Comparison of ENCODE assay signal across 9 cellular contexts in the genomic region with DNA sequence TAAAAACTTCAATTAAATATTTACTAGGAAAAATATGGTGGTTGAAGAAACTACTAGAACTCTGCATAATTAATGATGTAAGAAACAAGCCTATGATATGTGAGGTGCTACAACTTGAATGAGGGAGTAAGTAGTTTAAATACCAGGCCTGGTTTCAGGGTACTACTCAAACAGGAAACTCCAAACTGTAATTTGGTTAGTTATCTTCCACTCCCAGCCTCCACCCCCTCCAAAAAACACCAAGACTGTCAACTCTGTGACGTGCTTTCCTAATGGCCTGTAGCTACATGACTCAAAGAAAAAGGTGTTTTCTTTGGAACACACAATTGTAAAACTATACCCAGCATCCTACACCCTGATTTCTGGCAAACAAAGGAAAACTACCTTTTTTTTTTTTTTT. TPM values are rescaled to one million over a fixed set of nuclear protein-coding genes. Genes with fewer than 3 reads are reported as not detected.
DNase-seq lines count a peak whose midpoint lies in the region; ATAC-seq and TF ChIP-seq lines count a peak whose summit lies in the region.
"Had no signal": no experiment of that assay in that cellular context is flagged by ENCODE, and none has a peak within 500 bp of the region (broad histone marks: within the 10 kb centered on the region; RNA-seq: fewer than 3 reads in every experiment).

No MANE protein-coding gene starts in this region.

- H3K9me3 ChIP-seq in CD4-positive, alpha-beta memory T cell (ENCODE audit: control insufficient read depth in 1 of 2, low read length in 2 of 2): no peaks in the 10 kb centered on the region
- H3K9me3 ChIP-seq in effector memory CD4-positive, alpha-beta T cell (ENCODE audit: control insufficient read depth, low read length): no peaks in the 10 kb centered on the region
- H3K9me3 ChIP-seq: HAP-1 had no signal

- peak overlapping the region in 6 of 7 donors; percentile 1 to 83 (median 36) for H3K27ac Mint-ChIP-seq in CD4-positive, alpha-beta memory T cell
- peak overlapping the region; percentile 78 for H3K27ac Mint-ChIP-seq in activated CD8-positive, alpha-beta T cell treated with anti-CD3 and anti-CD28 coated beads for 36 hours

- peaks cover 13 to 21% (median 15%) of the 10 kb centered on the region in 4 donors for H3K4me1 Mint-ChIP-seq in CD4-positive, alpha-beta memory T cell
- peaks cover 20% of the 10 kb centered on the region for H3K4me1 Mint-ChIP-seq in activated CD8-positive, alpha-beta T cell treated with anti-CD3 and anti-CD28 coated beads for 36 hours (ENCODE audit: low read depth)

- no peaks in the 10 kb centered on the region for H3K36me3 ChIP-seq in CD4-positive, alpha-beta memory T cell (ENCODE audit: insufficient read depth, low read length)
- H3K36me3 ChIP-seq in effector memory CD4-positive, alpha-beta T cell (ENCODE audit: control insufficient read depth, insufficient read depth, low read length): no peaks in the 10 kb centered on the region
- H3K36me3 ChIP-seq: HAP-1 had no signal

- TF ChIP-seq CTCF in activated CD8-positive, alpha-beta T cell treated with anti-CD3 and anti-CD28 coated beads for 36 hours (IDR thresholded peaks at IDR 0.05): no peak
- no peak for TF ChIP-seq CTCF in foreskin keratinocyte (conservative IDR thresholded peaks at IDR 0.05)

- peak overlapping the region in 2 of 8 donors; percentile 42 to 55 for H3K4me3 Mint-ChIP-seq in CD4-positive, alpha-beta memory T cell
- H3K4me3 Mint-ChIP-seq in activated CD8-positive, alpha-beta T cell treated with anti-CD3 and anti-CD28 coated beads for 36 hours: no peak overlapping the region

- POLR2A ChIA-PET in CD4-positive, alpha-beta memory T cell (lab: Charles Lee; ENCODE audit: partially characterized antibody): interaction anchor here (1.2 kb wide), 1 partner anchor 55 kb away, joined by 5 read pairs; a partner anchor contains a TSS
- POLR2A ChIA-PET in activated CD8-positive, alpha-beta T cell treated with anti-CD3 and anti-CD28 coated beads for 36 hours (lab: Charles Lee): interaction anchor here (1.8 kb wide), 1 partner anchor 60 kb away, joined by 8 read pairs; no protein-coding TSS in a partner anchor

- H3K4me1 ChIP-seq in CD4-positive, alpha-beta memory T cell (ENCODE audit: insufficient read depth, low read length): peaks cover 19% of the 10 kb centered on the region
- H3K4me1 ChIP-seq in foreskin keratinocyte: peaks cover 10% of the 10 kb centered on the region
- H3K4me1 ChIP-seq in effector memory CD4-positive, alpha-beta T cell (ENCODE audit: control insufficient read depth, insufficient read depth, low read length, poor library complexity, severe bottlenecking): no peaks in the 10 kb centered on the region
- H3K4me1 ChIP-seq: HAP-1 had no signal

- H3K27me3 Mint-ChIP-seq in CD4-positive, alpha-beta memory T cell: no peaks in the 10 kb centered on the region
- no peaks in the 10 kb centered on the region for H3K27me3 Mint-ChIP-seq in activated CD8-positive, alpha-beta T cell treated with anti-CD3 and anti-CD28 coated beads for 36 hours

- no peaks in the 10 kb centered on the region for H3K27me3 ChIP-seq in CD4-positive, alpha-beta memory T cell (ENCODE audit: insufficient read depth, low read length)
- H3K27me3 ChIP-seq in foreskin keratinocyte: no peaks in the 10 kb centered on the region
- no peaks in the 10 kb centered on the region for H3K27me3 ChIP-seq in effector memory CD4-positive, alpha-beta T cell (replicated peaks; ENCODE audit: control insufficient read depth, insufficient read depth, low read length, poor library complexity, severe bottlenecking)

- H3K9me3 Mint-ChIP-seq in CD4-positive, alpha-beta memory T cell: peaks cover 0 to 2% (median 0%) of the 10 kb centered on the region in 8 donors
- H3K9me3 Mint-ChIP-seq in activated CD8-positive, alpha-beta T cell treated with anti-CD3 and anti-CD28 coated beads for 36 hours: no peaks in the 10 kb centered on the region

- no peak overlapping the region for H3K4me3 ChIP-seq in CD4-positive, alpha-beta memory T cell (ENCODE audit: low read length in 2 of 2)
- H3K4me3 ChIP-seq in effector memory CD4-positive, alpha-beta T cell (ENCODE audit: insufficient read depth, low read depth, low read length, poor library complexity, severe bottlenecking): no peak overlapping the region
- H3K4me3 ChIP-seq: HAP-1 had no signal

- CTCF ChIA-PET in CD4-positive, alpha-beta memory T cell (lab: Charles Lee; ENCODE audit: partially characterized antibody): no interaction called here
- CTCF ChIA-PET in activated CD8-positive, alpha-beta T cell treated with anti-CD3 and anti-CD28 coated beads for 36 hours (lab: Charles Lee): no interaction called here

- ATAC-seq in HG02610 (IDR thresholded peaks at IDR 0.05; ENCODE audit: unreplicated experiment): peak; percentile 64
- peak; percentile 96 for ATAC-seq in activated CD8-positive, alpha-beta T cell treated with anti-CD3 and anti-CD28 coated beads for 36 hours
- ATAC-seq in foreskin keratinocyte: peak; percentile 81
- ATAC-seq in GM21526 (IDR thresholded peaks at IDR 0.05; ENCODE audit: low FRiP score, unreplicated experiment): no peak
- no peak for ATAC-seq in GM19463 (IDR thresholded peaks at IDR 0.05; ENCODE audit: unreplicated experiment)

- peak; percentile 8 to 55 (median 15) for DNase-seq in CD4-positive, alpha-beta memory T cell
- peak; percentile 82 for DNase-seq in activated CD8-positive, alpha-beta T cell treated with anti-CD3 and anti-CD28 coated beads for 36 hours
- DNase-seq in foreskin keratinocyte (peak; percentile 62 to 82), NCI-H2107 (lab: John Stamatoyannopoulos, UW) (no peak)
- no peak for DNase-seq in effector memory CD4-positive, alpha-beta T cell

- H3K27ac ChIP-seq in CD4-positive, alpha-beta memory T cell (ENCODE audit: low read depth, low read length): peak overlapping the region; percentile 0
- peak overlapping the region; percentile 87 for H3K27ac ChIP-seq in foreskin keratinocyte
- no peak overlapping the region for H3K27ac ChIP-seq in effector memory CD4-positive, alpha-beta T cell (ENCODE audit: insufficient read depth, low read length, poor library complexity, severe bottlenecking)

- intact Hi-C loops in CD4-positive, alpha-beta memory T cell (cut with micrococcal nuclease): no loop called here
- intact Hi-C loops in activated CD8-positive, alpha-beta T cell treated with anti-CD3 and anti-CD28 coated beads for 36 hours (cut with micrococcal nuclease): no loop called here

- H3K36me3 Mint-ChIP-seq in CD4-positive, alpha-beta memory T cell: peaks cover 4 to 9% of the 10 kb centered on the region in 2 donors
- H3K36me3 Mint-ChIP-seq in activated CD8-positive, alpha-beta T cell treated with anti-CD3 and anti-CD28 coated beads for 36 hours (ENCODE audit: low read depth): peaks cover 2% of the 10 kb centered on the region

RNA-seq across cellular contexts. Expression of a gene that starts 55.9 kb away (rescaled TPM):
- total RNA-seq in CD4-positive, alpha-beta memory T cell: 10 to 100 TPM; 16.7 to 18.4 TPM
- 10 to 100 TPM in 1 of 2 donors, 1 to 10 TPM in 1; 7.8 to 11.7 TPM for polyA plus RNA-seq in CD4-positive, alpha-beta memory T cell
- 100 to 1,000 TPM; 108 to 113 TPM for total RNA-seq in activated CD8-positive, alpha-beta T cell treated with anti-CD3 and anti-CD28 coated beads for 36 hours
- total RNA-seq in foreskin keratinocyte: 67.6 and 85.3 TPM in 2 replicates
- 58.5 and 77.3 TPM in 2 replicates for polyA plus RNA-seq in foreskin keratinocyte

Comparison
In these comparisons a context has a peak if more than half of its experiments do, and no peak if none do; other contexts are left out.
1. DNase-seq: peak in CD4-positive, alpha-beta memory T cell (5 of 5), activated CD8-positive, alpha-beta T cell treated with anti-CD3 and anti-CD28 coated beads for 36 hours (single experiment) and foreskin keratinocyte (2 of 2); none in NCI-H2107 (single experiment) and effector memory CD4-positive, alpha-beta T cell (0 of 3).
2. ATAC-seq: peak in HG02610 (single experiment), activated CD8-positive, alpha-beta T cell treated with anti-CD3 and anti-CD28 coated beads for 36 hours (single experiment) and foreskin keratinocyte (single experiment); none in GM21526 (single experiment) and GM19463 (single experiment).